ENCODE assay signal across 30 cellular contexts in genomic region chr3:180073561-180073960, GRCh38. TPM values are rescaled to one million over a fixed set of nuclear protein-coding genes. Genes with fewer than 3 reads are reported as not detected.
"Had no signal": no experiment of that assay in that cellular context is flagged by ENCODE, and none has a peak within 500 bp of the region (broad histone marks: within the 10 kb centered on the region; RNA-seq: fewer than 3 reads in every experiment).

No MANE protein-coding gene starts in this region.

- H3K9me3 Mint-ChIP-seq: activated CD4-positive, alpha-beta T cell treated with anti-CD3 and anti-CD28 coated beads, Interleukin-2, amount 10 ng/mL, durations not matched to agents 24 days and 14 days; activated CD8-positive, alpha-beta T cell treated with anti-CD3 and anti-CD28 coated beads for 36 hours; activated naive CD4-positive, alpha-beta T cell treated with anti-CD3 and anti-CD28 coated beads, Interleukin-2, amount 10 ng/mL, durations not matched to agents 7 days and 5 days had no signal

- H3K27me3 ChIP-seq: body of pancreas, gastroesophageal sphincter, stomach, suprapubic skin, tibial nerve had no signal

- H3K27me3 Mint-ChIP-seq: activated CD4-positive, alpha-beta T cell treated with anti-CD3 and anti-CD28 coated beads, Interleukin-2, amount 10 ng/mL, durations not matched to agents 24 days and 14 days; activated CD8-positive, alpha-beta memory T cell treated with anti-CD3 and anti-CD28 coated beads, Interleukin-2, amount 10 ng/mL, durations not matched to agents 7 days and 5 days; activated CD8-positive, alpha-beta T cell treated with anti-CD3 and anti-CD28 coated beads for 36 hours; activated naive CD4-positive, alpha-beta T cell treated with anti-CD3 and anti-CD28 coated beads, Interleukin-2, amount 10 ng/mL, durations not matched to agents 7 days and 5 days; stimulated activated memory B cell treated with anti-CD40 and anti-IgM and Interleukin-4, amounts not matched to agents 10 μg/mL and 1 μg/mL and 100 μg/mL, for 72 hours had no signal

- H3K4me3 ChIP-seq: body of pancreas, gastroesophageal sphincter, stomach, suprapubic skin, tibial nerve had no signal

- H3K4me3 Mint-ChIP-seq: activated CD4-positive, alpha-beta T cell treated with anti-CD3 and anti-CD28 coated beads, Interleukin-2, amount 10 ng/mL, durations not matched to agents 24 days and 14 days; activated CD8-positive, alpha-beta memory T cell treated with anti-CD3 and anti-CD28 coated beads, Interleukin-2, amount 10 ng/mL, durations not matched to agents 7 days and 5 days; activated CD8-positive, alpha-beta T cell treated with anti-CD3 and anti-CD28 coated beads for 36 hours; activated naive CD4-positive, alpha-beta T cell treated with anti-CD3 and anti-CD28 coated beads, Interleukin-2, amount 10 ng/mL, durations not matched to agents 7 days and 5 days; naive B cell; neural crest cell; stimulated activated memory B cell treated with anti-CD40 and anti-IgM and Interleukin-4, amounts not matched to agents 10 μg/mL and 1 μg/mL and 100 μg/mL, for 72 hours had no signal

- H3K36me3 ChIP-seq: gastroesophageal sphincter, stomach, suprapubic skin, tibial nerve had no signal

- H3K4me1 Mint-ChIP-seq: activated CD4-positive, alpha-beta T cell treated with anti-CD3 and anti-CD28 coated beads, Interleukin-2, amount 10 ng/mL, durations not matched to agents 24 days and 14 days; activated naive CD4-positive, alpha-beta T cell treated with anti-CD3 and anti-CD28 coated beads, Interleukin-2, amount 10 ng/mL, durations not matched to agents 7 days and 5 days; naive B cell; neural crest cell had no signal

- DNase-seq: activated CD4-positive, alpha-beta T cell treated with anti-CD3 and anti-CD28 coated beads, Interleukin-2, amount 10 ng/mL, durations not matched to agents 24 days and 14 days; activated CD8-positive, alpha-beta memory T cell treated with anti-CD3 and anti-CD28 coated beads, Interleukin-2, amount 10 ng/mL, durations not matched to agents 7 days and 5 days; activated CD8-positive, alpha-beta T cell treated with anti-CD3 and anti-CD28 coated beads for 36 hours; activated effector memory CD4-positive, alpha-beta T cell treated with anti-CD3 and anti-CD28 coated beads, Interleukin-2, amount 50 U/mL, for 16 hours; activated naive CD4-positive, alpha-beta T cell treated with anti-CD3 and anti-CD28 coated beads, Interleukin-2, amount 10 ng/mL, durations not matched to agents 7 days and 5 days; activated T-cell treated with anti-CD3 and anti-CD28 coated beads for 4 hours; amygdala; body of pancreas; caudate nucleus; dermis blood vessel endothelial cell; effector CD8-positive, alpha-beta T cell; head of caudate nucleus; hypothalamus; left cardiac atrium; naive B cell; small intestine; stimulated activated CD4-positive, alpha-beta T cell treated with anti-CD3 and anti-CD28 coated beads, Interleukin-15, amount 100 ng/mL, for 24 hours; stomach; T-helper 2 cell had no signal

- H3K9me3 ChIP-seq: body of pancreas, gastroesophageal sphincter, stomach, suprapubic skin, tibial nerve had no signal

- H3K27ac ChIP-seq: body of pancreas, gastroesophageal sphincter, stomach, suprapubic skin, tibial nerve, VCaP had no signal

- ATAC-seq: activated CD4-positive, CD25-positive, alpha-beta regulatory T cell treated with anti-CD3 and anti-CD28 coated beads, Interleukin-2, amount 50 U/mL, for 24 hours; activated CD8-positive, alpha-beta memory T cell treated with anti-CD3 and anti-CD28 coated beads, Interleukin-2, amount 10 ng/mL, durations not matched to agents 7 days and 5 days; activated CD8-positive, alpha-beta T cell treated with anti-CD3 and anti-CD28 coated beads for 36 hours; body of pancreas; esophagus mucosa; gastroesophageal sphincter; left cardiac atrium; sciatic nerve; stimulated activated memory B cell treated with anti-CD40 and anti-IgM and Interleukin-4, amounts not matched to agents 10 μg/mL and 1 μg/mL and 100 μg/mL, for 72 hours had no signal

- H3K4me1 ChIP-seq: body of pancreas, gastroesophageal sphincter, stomach, suprapubic skin, tibial nerve had no signal

- H3K36me3 Mint-ChIP-seq: activated CD8-positive, alpha-beta memory T cell treated with anti-CD3 and anti-CD28 coated beads, Interleukin-2, amount 10 ng/mL, durations not matched to agents 7 days and 5 days; activated naive CD4-positive, alpha-beta T cell treated with anti-CD3 and anti-CD28 coated beads, Interleukin-2, amount 10 ng/mL, durations not matched to agents 7 days and 5 days; naive B cell; stimulated activated memory B cell treated with anti-CD40 and anti-IgM and Interleukin-4, amounts not matched to agents 10 μg/mL and 1 μg/mL and 100 μg/mL, for 72 hours had no signal

- H3K27ac Mint-ChIP-seq: activated CD4-positive, alpha-beta T cell treated with anti-CD3 and anti-CD28 coated beads, Interleukin-2, amount 10 ng/mL, durations not matched to agents 24 days and 14 days; activated CD8-positive, alpha-beta memory T cell treated with anti-CD3 and anti-CD28 coated beads, Interleukin-2, amount 10 ng/mL, durations not matched to agents 7 days and 5 days; activated CD8-positive, alpha-beta T cell treated with anti-CD3 and anti-CD28 coated beads for 36 hours; activated naive CD4-positive, alpha-beta T cell treated with anti-CD3 and anti-CD28 coated beads, Interleukin-2, amount 10 ng/mL, durations not matched to agents 7 days and 5 days; naive B cell; stimulated activated memory B cell treated with anti-CD40 and anti-IgM and Interleukin-4, amounts not matched to agents 10 μg/mL and 1 μg/mL and 100 μg/mL, for 72 hours had no signal

RNA-seq across cellular contexts. Expression of gene PEX5L, which starts 36.8 kb away (rescaled TPM):
- total RNA-seq: activated CD8-positive, alpha-beta T cell treated with anti-CD3 and anti-CD28 coated beads for 36 hours; dermis blood vessel endothelial cell; esophagus mucosa; liver; mesenteric fat pad had no signal
